In genomic region chr17:77478899-77479298, GRCh38 we compare ENCODE assay signal across 10 cellular contexts.
A peak's percentile ranks its signal among the peaks of the same experiment; 100 is the strongest.
DNase-seq lines count a peak whose midpoint lies in the region; ATAC-seq, FAIRE-seq and TF ChIP-seq lines count a peak whose summit lies in the region.
"Had no signal": no experiment of that assay in that cellular context is flagged by ENCODE, and none has a peak within 500 bp of the region (broad histone marks: within the 10 kb centered on the region; RNA-seq: fewer than 3 reads in every experiment).

No MANE protein-coding gene starts in this region.

- no peak for ATAC-seq in CD4-positive, CD25-positive, alpha-beta regulatory T cell (ENCODE audit: low read depth in 2 of 2)
- no peak for ATAC-seq in GM12878
- no peak for ATAC-seq in naive thymus-derived CD8-positive, alpha-beta T cell

- H3K27ac Mint-ChIP-seq in CD4-positive, CD25-positive, alpha-beta regulatory T cell = peak overlapping the region; percentile 82 to 96 (median 84)
- H3K27ac Mint-ChIP-seq in naive thymus-derived CD8-positive, alpha-beta T cell = peak overlapping the region; percentile 84 to 97 (median 92)

- peaks cover 0 to 1% (median 0%) of the 10 kb centered on the region in 7 donors for H3K9me3 Mint-ChIP-seq in CD4-positive, CD25-positive, alpha-beta regulatory T cell
- H3K9me3 Mint-ChIP-seq in naive thymus-derived CD8-positive, alpha-beta T cell = no peaks in the 10 kb centered on the region

- TF ChIP-seq RAD21 in GM12878 (IDR thresholded peaks at IDR 0.05; ENCODE audit: insufficient read depth, low read depth, low read length) = no peak

- no peak for FAIRE-seq in GM12878 (lab: Jason Lieb, UNC)

- intact Hi-C loops in GM12878 (cut with micrococcal nuclease; ENCODE audit: unreplicated experiment) = loop anchor here (5.0 kb wide), 1 partner anchor 37 kb away; no protein-coding TSS in a partner anchor

- CTCF ChIA-PET in GM12878 (lab: Yijun Ruan, JAX) = no interaction called here

- H3K4me2 ChIP-seq in GM12878 (ENCODE audit: control insufficient read depth, insufficient read depth) = no peak overlapping the region; the same call in 1 of the 2 replicates

- peak overlapping the region; percentile 46 to 62 (median 54) for H3K4me3 Mint-ChIP-seq in CD4-positive, CD25-positive, alpha-beta regulatory T cell
- H3K4me3 Mint-ChIP-seq in naive thymus-derived CD8-positive, alpha-beta T cell = peak overlapping the region; percentile 20 to 80 (median 52)

- H3K36me3 Mint-ChIP-seq in CD4-positive, CD25-positive, alpha-beta regulatory T cell = peaks cover 14% of the 10 kb centered on the region
- H3K36me3 Mint-ChIP-seq in naive thymus-derived CD8-positive, alpha-beta T cell = peaks cover 0 to 34% (median 1%) of the 10 kb centered on the region in 3 donors

- no peak for TF ChIP-seq CTCF in GM12878 (IDR thresholded peaks at IDR 0.05 in 2 of 3, conservative IDR thresholded peaks at IDR 0.05 in 1 of 3; ENCODE audit: control insufficient read depth in 2 of 3, extremely low read depth in 1 of 3, insufficient read depth in 1 of 3, low read depth in 3 of 3, low read length in 3 of 3)

- POLR2A ChIA-PET in GM12878 (lab: Charles Lee) = no interaction called here
- POLR2A ChIA-PET in naive thymus-derived CD8-positive, alpha-beta T cell (lab: Charles Lee) = interaction anchor here (1.0 to 9.9 kb wide), 9 partner anchors 10 to 147 kb away, joined by 3 to 304 read pairs (median 15); no protein-coding TSS in a partner anchor

- peak overlapping the region; percentile 51 for H3K27ac ChIP-seq in CD4-positive, CD25-positive, alpha-beta regulatory T cell (ENCODE audit: insufficient read depth, low read length, poor library complexity, severe bottlenecking)
- H3K27ac ChIP-seq in HUES48 (ENCODE audit: low read depth, low read length) = peak overlapping the region; percentile 89
- no peak overlapping the region for H3K27ac ChIP-seq in GM12878 (ENCODE audit: control insufficient read depth, insufficient read depth)

- H4K20me1 ChIP-seq in GM12878 (ENCODE audit: control insufficient read depth, insufficient read depth) = peaks cover 3% of the 10 kb centered on the region; the same call in 1 of the 2 replicates

- RAD21 ChIA-PET in GM12878 (lab: Charles Lee; ENCODE audit: unreplicated experiment) = no interaction called here

- in situ Hi-C loops in GM12878 (cut with MboI) = no loop called here

- peaks cover 89% of the 10 kb centered on the region for H3K4me1 ChIP-seq in CD4-positive, CD25-positive, alpha-beta regulatory T cell (ENCODE audit: control insufficient read depth, insufficient read depth, low read length, poor library complexity, severe bottlenecking)
- peaks cover 50% of the 10 kb centered on the region for H3K4me1 ChIP-seq in HUES48 (ENCODE audit: control insufficient read depth, insufficient read depth, low read length)
- H3K4me1 ChIP-seq in GM12878 (ENCODE audit: control insufficient read depth, insufficient read depth, low read length) = peaks cover 25% of the 10 kb centered on the region

- no peak overlapping the region for H3K9ac ChIP-seq in HUES48 (ENCODE audit: low read depth, low read length)
- no peak overlapping the region for H3K9ac ChIP-seq in GM12878 (ENCODE audit: control insufficient read depth, insufficient read depth, low read length)

- no peak for TF ChIP-seq EP300 in GM12878 (IDR thresholded peaks at IDR 0.05; ENCODE audit: borderline replicate concordance in 1 of 2, control insufficient read depth in 1 of 2, low read depth in 2 of 2, low read length in 2 of 2)

- no peak overlapping the region for H3K4me3 ChIP-seq in CD4-positive, CD25-positive, alpha-beta regulatory T cell (ENCODE audit: low read depth, low read length)
- H3K4me3 ChIP-seq in HUES48 (ENCODE audit: low read depth, low read length) (no peak overlapping the region), GM12878 (no peak overlapping the region)

- 98% methylated on average over 11 of the region's 11 CpGs for WGBS in GM12878 (ENCODE audit: insufficient coverage, insufficient replicate concordance, low lambda C conversion rate, missing lambda C conversion rate)

- H3K79me2 ChIP-seq in GM12878 (ENCODE audit: control insufficient read depth, insufficient read depth, low read length) = peaks cover 73% of the 10 kb centered on the region

- H3K27me3 Mint-ChIP-seq in CD4-positive, CD25-positive, alpha-beta regulatory T cell = no peaks in the 10 kb centered on the region
- H3K27me3 Mint-ChIP-seq in naive thymus-derived CD8-positive, alpha-beta T cell = no peaks in the 10 kb centered on the region

- H3K27me3 ChIP-seq in CD4-positive, CD25-positive, alpha-beta regulatory T cell (ENCODE audit: control insufficient read depth, insufficient read depth, low read length) = no peaks in the 10 kb centered on the region
- H3K27me3 ChIP-seq in HUES48 (ENCODE audit: control insufficient read depth, insufficient read depth, low read length) (no peaks in the 10 kb centered on the region), GM12878 (replicated peaks in 1 of 2; ENCODE audit: control insufficient read depth in 2 of 2, insufficient read depth in 2 of 2, low read length in 1 of 2) (no peaks in the 10 kb centered on the region)

- H3K36me3 ChIP-seq in CD4-positive, CD25-positive, alpha-beta regulatory T cell (ENCODE audit: control insufficient read depth, insufficient read depth, low read length) = peaks cover 55% of the 10 kb centered on the region
- H3K36me3 ChIP-seq in HUES48 (ENCODE audit: control insufficient read depth, insufficient read depth, low read length) = peaks cover 18% of the 10 kb centered on the region
- peaks cover 25 to 58% of the 10 kb centered on the region in 2 experiments for H3K36me3 ChIP-seq in GM12878 (ENCODE audit: control insufficient read depth in 2 of 2, insufficient read depth in 2 of 2, low read length in 1 of 2)

- peaks cover 10 to 75% (median 47%) of the 10 kb centered on the region in 4 donors for H3K4me1 Mint-ChIP-seq in CD4-positive, CD25-positive, alpha-beta regulatory T cell
- H3K4me1 Mint-ChIP-seq in naive thymus-derived CD8-positive, alpha-beta T cell = peaks cover 48 to 70% (median 68%) of the 10 kb centered on the region in 4 donors

- SMC1A ChIA-PET in GM12878 (lab: Charles Lee; ENCODE audit: uncharacterized antibody, unreplicated experiment) = no interaction called here

- no peak for TF ChIP-seq POLR2A in GM12878 (IDR thresholded peaks at IDR 0.05; ENCODE audit: low read depth, low read length)

- H2AFZ ChIP-seq in GM12878 (ENCODE audit: control insufficient read depth, low read depth, low read length) = no peak overlapping the region

- no TSS peak for BruUV-seq in GM12878 (replicated peaks; lab: Mats Ljungman, UMichigan)

- H3K9me3 ChIP-seq in CD4-positive, CD25-positive, alpha-beta regulatory T cell (ENCODE audit: control insufficient read depth in 2 of 2, low read length in 2 of 2) = no peaks in the 10 kb centered on the region
- H3K9me3 ChIP-seq in HUES48 (ENCODE audit: control insufficient read depth, insufficient read depth, low read length) (no peaks in the 10 kb centered on the region), GM12878 (replicated peaks; ENCODE audit: control insufficient read depth, insufficient read depth, low read length) (no peaks in the 10 kb centered on the region; the same call in 2 of the 3 replicates)

- DNase-seq in CD4-positive, CD25-positive, alpha-beta regulatory T cell = no peak
- DNase-seq in GM12878 (ENCODE audit: low read depth, low spot score) (no peak), AG08395 (ENCODE audit: low spot score) (no peak), Kasumi-1 (lab: John Stamatoyannopoulos, UW) (no peak), NCI-H2196 (lab: John Stamatoyannopoulos, UW; ENCODE audit: unreplicated experiment) (no peak)
- no peak for DNase-seq in naive thymus-derived CD8-positive, alpha-beta T cell
- DNase-seq in activated CD8-positive, alpha-beta memory T cell treated with anti-CD3 and anti-CD28 coated beads, Interleukin-2, amount 50 U/mL, for 4 hours = no peak
- DNase-seq: KBM-7, NCI-H446 had no signal

TF ChIP-seq in GM12878, 131 proteins besides CTCF, POLR2A, EP300 and RAD21:
- 0 out of 2 replicates have a peak, but pooled peaks have one; percentile 11 for TF ChIP-seq RUNX3 (IDR thresholded peaks at IDR 0.05; ENCODE audit: low read length)
- TF ChIP-seq NKRF (conservative IDR thresholded peaks at IDR 0.05) = no peak
